1 cellular context compared by ENCODE assay signal in genomic region chr7:138890782-138891445, GRCh38.
TF ChIP-seq lines count a peak whose summit lies in the region.

No MANE protein-coding gene starts in this region.

TF ChIP-seq in HepG2, 621 proteins besides CTCF, POLR2A, EP300 and RAD21 (continued from another document and continues in another):
- TF ChIP-seq ZBTB25 (CRISPR knock-in tag; IDR thresholded peaks at IDR 0.05): no peak
- TF ChIP-seq PCBP1 (IDR thresholded peaks at IDR 0.05; ENCODE audit: borderline replicate concordance, low read depth, low read length): no peak
- TF ChIP-seq RELA (CRISPR knock-in tag; IDR thresholded peaks at IDR 0.05): no peak
- no peak for TF ChIP-seq FOXK2 (IDR thresholded peaks at IDR 0.05)
- no peak for TF ChIP-seq ZNF253 (CRISPR knock-in tag; IDR thresholded peaks at IDR 0.05; ENCODE audit: borderline replicate concordance)
- TF ChIP-seq ZNF781 (CRISPR knock-in tag; IDR thresholded peaks at IDR 0.05; ENCODE audit: borderline replicate concordance, not compliant biosample characterization): no peak
- no peak for TF ChIP-seq GTF3A (CRISPR knock-in tag; conservative IDR thresholded peaks at IDR 0.05)
- TF ChIP-seq ZNF230 (CRISPR knock-in tag; IDR thresholded peaks at IDR 0.05): no peak
- TF ChIP-seq LCORL (IDR thresholded peaks at IDR 0.05): no peak
- TF ChIP-seq LCORL (CRISPR knock-in tag; IDR thresholded peaks at IDR 0.05): no peak; the same call in 1 of the 2 replicates
- TF ChIP-seq NCOA2 (CRISPR knock-in tag; IDR thresholded peaks at IDR 0.05): 0 out of 2 replicates have a peak, but pooled peaks have one; percentile 36
- peak; percentile 58; the same call in 1 of the 2 replicates for TF ChIP-seq PITX1 (CRISPR knock-in tag; IDR thresholded peaks at IDR 0.05)
- no peak for TF ChIP-seq PCBP2 (optimal IDR thresholded peaks at IDR 0.05; ENCODE audit: low read depth, low read length, poor library complexity, severe bottlenecking)
- no peak for TF ChIP-seq SMAD1 (CRISPR knock-in tag; IDR thresholded peaks at IDR 0.05; ENCODE audit: borderline replicate concordance, low read depth)
- TF ChIP-seq SNAI1 (CRISPR knock-in tag; IDR thresholded peaks at IDR 0.05; ENCODE audit: borderline replicate concordance): no peak
- peak; percentile 50; the same call in 1 of the 2 replicates for TF ChIP-seq NFKB2 (CRISPR knock-in tag; IDR thresholded peaks at IDR 0.05; ENCODE audit: borderline replicate concordance)
- no peak for TF ChIP-seq POLR2AphosphoS5 (IDR thresholded peaks at IDR 0.05; ENCODE audit: low read depth, low read length)
- TF ChIP-seq AGO1 (IDR thresholded peaks at IDR 0.05; ENCODE audit: low read depth, low read length, poor library complexity, severe bottlenecking): no peak
- no peak for TF ChIP-seq ZNF33B (CRISPR knock-in tag; IDR thresholded peaks at IDR 0.05)
- TF ChIP-seq, protein P1, sequence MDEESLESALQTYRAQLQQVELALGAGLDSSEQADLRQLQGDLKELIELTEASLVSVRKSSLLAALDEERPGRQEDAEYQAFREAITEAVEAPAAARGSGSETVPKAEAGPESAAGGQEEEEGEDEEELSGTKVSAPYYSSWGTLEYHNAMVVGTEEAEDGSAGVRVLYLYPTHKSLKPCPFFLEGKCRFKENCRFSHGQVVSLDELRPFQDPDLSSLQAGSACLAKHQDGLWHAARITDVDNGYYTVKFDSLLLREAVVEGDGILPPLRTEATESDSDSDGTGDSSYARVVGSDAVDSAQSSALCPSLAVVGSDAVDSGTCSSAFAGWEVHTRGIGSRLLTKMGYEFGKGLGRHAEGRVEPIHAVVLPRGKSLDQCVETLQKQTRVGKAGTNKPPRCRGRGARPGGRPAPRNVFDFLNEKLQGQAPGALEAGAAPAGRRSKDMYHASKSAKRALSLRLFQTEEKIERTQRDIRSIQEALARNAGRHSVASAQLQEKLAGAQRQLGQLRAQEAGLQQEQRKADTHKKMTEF (CRISPR knock-in tag; IDR thresholded peaks at IDR 0.05): no peak
- no peak for TF ChIP-seq KDM1A (CRISPR knock-in tag; IDR thresholded peaks at IDR 0.05)
- peak; percentile 20; the same call in 1 of the 2 replicates for TF ChIP-seq GATAD2A (CRISPR knock-in tag; IDR thresholded peaks at IDR 0.05)
- TF ChIP-seq, protein P2, sequence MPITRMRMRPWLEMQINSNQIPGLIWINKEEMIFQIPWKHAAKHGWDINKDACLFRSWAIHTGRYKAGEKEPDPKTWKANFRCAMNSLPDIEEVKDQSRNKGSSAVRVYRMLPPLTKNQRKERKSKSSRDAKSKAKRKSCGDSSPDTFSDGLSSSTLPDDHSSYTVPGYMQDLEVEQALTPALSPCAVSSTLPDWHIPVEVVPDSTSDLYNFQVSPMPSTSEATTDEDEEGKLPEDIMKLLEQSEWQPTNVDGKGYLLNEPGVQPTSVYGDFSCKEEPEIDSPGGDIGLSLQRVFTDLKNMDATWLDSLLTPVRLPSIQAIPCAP (CRISPR knock-in tag; IDR thresholded peaks at IDR 0.05; ENCODE audit: low read depth): no peak
- no peak for TF ChIP-seq SAFB2 (CRISPR knock-in tag; IDR thresholded peaks at IDR 0.05; ENCODE audit: borderline replicate concordance, low read depth)
- no peak for TF ChIP-seq ZNF354B (CRISPR knock-in tag; IDR thresholded peaks at IDR 0.05)
- TF ChIP-seq ZFP41 (CRISPR knock-in tag; IDR thresholded peaks at IDR 0.05; ENCODE audit: borderline replicate concordance): no peak
- no peak for TF ChIP-seq GABPA (IDR thresholded peaks at IDR 0.05; ENCODE audit: low read depth, low read length)
- no peak for TF ChIP-seq GABPA (CRISPR knock-in tag; IDR thresholded peaks at IDR 0.05; ENCODE audit: low read depth)
- TF ChIP-seq ZNF224 (CRISPR knock-in tag; IDR thresholded peaks at IDR 0.05): no peak
- TF ChIP-seq HNF4G (IDR thresholded peaks at IDR 0.05; ENCODE audit: borderline replicate concordance, low read depth, low read length): peak; percentile 81
- TF ChIP-seq HNF4G (CRISPR knock-in tag; IDR thresholded peaks at IDR 0.05; ENCODE audit: borderline replicate concordance, low read depth): no peak
- TF ChIP-seq MEIS2 (CRISPR knock-in tag; IDR thresholded peaks at IDR 0.05): no peak
- TF ChIP-seq ZNF777 (CRISPR knock-in tag; IDR thresholded peaks at IDR 0.05): no peak
- TF ChIP-seq, protein P3, sequence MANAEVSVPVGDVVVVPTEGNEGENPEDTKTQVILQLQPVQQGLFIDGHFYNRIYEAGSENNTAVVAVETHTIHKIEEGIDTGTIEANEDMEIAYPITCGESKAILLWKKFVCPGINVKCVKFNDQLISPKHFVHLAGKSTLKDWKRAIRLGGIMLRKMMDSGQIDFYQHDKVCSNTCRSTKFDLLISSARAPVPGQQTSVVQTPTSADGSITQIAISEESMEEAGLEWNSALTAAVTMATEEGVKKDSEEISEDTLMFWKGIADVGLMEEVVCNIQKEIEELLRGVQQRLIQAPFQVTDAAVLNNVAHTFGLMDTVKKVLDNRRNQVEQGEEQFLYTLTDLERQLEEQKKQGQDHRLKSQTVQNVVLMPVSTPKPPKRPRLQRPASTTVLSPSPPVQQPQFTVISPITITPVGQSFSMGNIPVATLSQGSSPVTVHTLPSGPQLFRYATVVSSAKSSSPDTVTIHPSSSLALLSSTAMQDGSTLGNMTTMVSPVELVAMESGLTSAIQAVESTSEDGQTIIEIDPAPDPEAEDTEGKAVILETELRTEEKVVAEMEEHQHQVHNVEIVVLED (CRISPR knock-in tag; IDR thresholded peaks at IDR 0.05; ENCODE audit: borderline replicate concordance): no peak
- TF ChIP-seq, protein P4, sequence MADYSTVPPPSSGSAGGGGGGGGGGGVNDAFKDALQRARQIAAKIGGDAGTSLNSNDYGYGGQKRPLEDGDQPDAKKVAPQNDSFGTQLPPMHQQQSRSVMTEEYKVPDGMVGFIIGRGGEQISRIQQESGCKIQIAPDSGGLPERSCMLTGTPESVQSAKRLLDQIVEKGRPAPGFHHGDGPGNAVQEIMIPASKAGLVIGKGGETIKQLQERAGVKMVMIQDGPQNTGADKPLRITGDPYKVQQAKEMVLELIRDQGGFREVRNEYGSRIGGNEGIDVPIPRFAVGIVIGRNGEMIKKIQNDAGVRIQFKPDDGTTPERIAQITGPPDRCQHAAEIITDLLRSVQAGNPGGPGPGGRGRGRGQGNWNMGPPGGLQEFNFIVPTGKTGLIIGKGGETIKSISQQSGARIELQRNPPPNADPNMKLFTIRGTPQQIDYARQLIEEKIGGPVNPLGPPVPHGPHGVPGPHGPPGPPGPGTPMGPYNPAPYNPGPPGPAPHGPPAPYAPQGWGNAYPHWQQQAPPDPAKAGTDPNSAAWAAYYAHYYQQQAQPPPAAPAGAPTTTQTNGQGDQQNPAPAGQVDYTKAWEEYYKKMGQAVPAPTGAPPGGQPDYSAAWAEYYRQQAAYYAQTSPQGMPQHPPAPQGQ (CRISPR knock-in tag; IDR thresholded peaks at IDR 0.05; ENCODE audit: borderline replicate concordance): no peak
- no peak for TF ChIP-seq MBNL3 (CRISPR knock-in tag; conservative IDR thresholded peaks at IDR 0.05)
- no peak for TF ChIP-seq ZNF75D (CRISPR knock-in tag; IDR thresholded peaks at IDR 0.05; ENCODE audit: borderline replicate concordance)
- no peak for TF ChIP-seq CHD4 (IDR thresholded peaks at IDR 0.05; ENCODE audit: borderline replicate concordance, low read length)
- TF ChIP-seq ZNF143 (CRISPR knock-in tag; IDR thresholded peaks at IDR 0.05): no peak
- no peak for TF ChIP-seq ZNF160 (CRISPR knock-in tag; IDR thresholded peaks at IDR 0.05)
- TF ChIP-seq WIZ (CRISPR knock-in tag; IDR thresholded peaks at IDR 0.05): no peak
- no peak for TF ChIP-seq GTF2F1 (IDR thresholded peaks at IDR 0.05; ENCODE audit: low read length)
- TF ChIP-seq ZBTB3 (CRISPR knock-in tag; IDR thresholded peaks at IDR 0.05; ENCODE audit: borderline replicate concordance, low read depth): no peak
- no peak for TF ChIP-seq SMARCE1 (IDR thresholded peaks at IDR 0.05; ENCODE audit: borderline replicate concordance)
- no peak for TF ChIP-seq PRPF4 (IDR thresholded peaks at IDR 0.05; ENCODE audit: low read depth, low read length, poor library complexity, severe bottlenecking)
- TF ChIP-seq ZBTB8A (CRISPR knock-in tag; IDR thresholded peaks at IDR 0.05; ENCODE audit: borderline replicate concordance, low read depth): no peak
- TF ChIP-seq SCMH1 (CRISPR knock-in tag; IDR thresholded peaks at IDR 0.05; ENCODE audit: borderline replicate concordance): no peak
- TF ChIP-seq GABPB1 (CRISPR knock-in tag; IDR thresholded peaks at IDR 0.05): no peak
- TF ChIP-seq ETV5 (CRISPR knock-in tag; IDR thresholded peaks at IDR 0.05; ENCODE audit: borderline replicate concordance): peak; percentile 59
- no peak for TF ChIP-seq ZNF382 (CRISPR knock-in tag; IDR thresholded peaks at IDR 0.05; ENCODE audit: borderline replicate concordance)
- no peak for TF ChIP-seq SPEN (CRISPR knock-in tag; IDR thresholded peaks at IDR 0.05; ENCODE audit: low read depth)
- no peak for TF ChIP-seq ZNF552 (CRISPR knock-in tag; IDR thresholded peaks at IDR 0.05; ENCODE audit: borderline replicate concordance)
- TF ChIP-seq, protein P5, sequence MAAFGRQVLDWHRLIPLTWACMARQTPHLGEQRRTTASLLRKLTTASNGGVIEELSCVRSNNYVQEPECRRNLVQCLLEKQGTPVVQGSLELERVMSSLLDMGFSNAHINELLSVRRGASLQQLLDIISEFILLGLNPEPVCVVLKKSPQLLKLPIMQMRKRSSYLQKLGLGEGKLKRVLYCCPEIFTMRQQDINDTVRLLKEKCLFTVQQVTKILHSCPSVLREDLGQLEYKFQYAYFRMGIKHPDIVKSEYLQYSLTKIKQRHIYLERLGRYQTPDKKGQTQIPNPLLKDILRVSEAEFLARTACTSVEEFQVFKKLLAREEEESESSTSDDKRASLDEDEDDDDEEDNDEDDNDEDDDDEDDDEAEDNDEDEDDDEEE (CRISPR knock-in tag; IDR thresholded peaks at IDR 0.05): no peak
- no peak for TF ChIP-seq ZNF256 (CRISPR knock-in tag; conservative IDR thresholded peaks at IDR 0.05)
- no peak for TF ChIP-seq SIN3A (IDR thresholded peaks at IDR 0.05; ENCODE audit: borderline replicate concordance, low read depth, low read length)
- no peak for TF ChIP-seq ZNF850 (CRISPR knock-in tag; conservative IDR thresholded peaks at IDR 0.05)
- TF ChIP-seq CREM (IDR thresholded peaks at IDR 0.05): no peak
- no peak for TF ChIP-seq CREM (CRISPR knock-in tag; IDR thresholded peaks at IDR 0.05)
- TF ChIP-seq KLF12 (CRISPR knock-in tag; IDR thresholded peaks at IDR 0.05; ENCODE audit: borderline replicate concordance): no peak
- TF ChIP-seq SP5 (CRISPR knock-in tag; IDR thresholded peaks at IDR 0.05; ENCODE audit: borderline replicate concordance, low read depth): no peak; the same call in 1 of the 2 replicates
- TF ChIP-seq GPN1 (CRISPR knock-in tag; IDR thresholded peaks at IDR 0.05; ENCODE audit: borderline replicate concordance): no peak
- no peak for TF ChIP-seq ZMAT5 (CRISPR knock-in tag; IDR thresholded peaks at IDR 0.05; ENCODE audit: borderline replicate concordance, low read depth)
- TF ChIP-seq DRAP1 (CRISPR knock-in tag; IDR thresholded peaks at IDR 0.05): no peak
- TF ChIP-seq ZNF839 (CRISPR knock-in tag; IDR thresholded peaks at IDR 0.05; ENCODE audit: borderline replicate concordance): no peak
- TF ChIP-seq U2AF1 (optimal IDR thresholded peaks at IDR 0.05; ENCODE audit: low read depth, low read length): peak; percentile 37
- TF ChIP-seq CENPT (CRISPR knock-in tag; IDR thresholded peaks at IDR 0.05; ENCODE audit: low read depth): no peak
- peak; percentile 50; the same call in 1 of the 2 replicates for TF ChIP-seq AHR (CRISPR knock-in tag; IDR thresholded peaks at IDR 0.05)
- TF ChIP-seq, protein P6, sequence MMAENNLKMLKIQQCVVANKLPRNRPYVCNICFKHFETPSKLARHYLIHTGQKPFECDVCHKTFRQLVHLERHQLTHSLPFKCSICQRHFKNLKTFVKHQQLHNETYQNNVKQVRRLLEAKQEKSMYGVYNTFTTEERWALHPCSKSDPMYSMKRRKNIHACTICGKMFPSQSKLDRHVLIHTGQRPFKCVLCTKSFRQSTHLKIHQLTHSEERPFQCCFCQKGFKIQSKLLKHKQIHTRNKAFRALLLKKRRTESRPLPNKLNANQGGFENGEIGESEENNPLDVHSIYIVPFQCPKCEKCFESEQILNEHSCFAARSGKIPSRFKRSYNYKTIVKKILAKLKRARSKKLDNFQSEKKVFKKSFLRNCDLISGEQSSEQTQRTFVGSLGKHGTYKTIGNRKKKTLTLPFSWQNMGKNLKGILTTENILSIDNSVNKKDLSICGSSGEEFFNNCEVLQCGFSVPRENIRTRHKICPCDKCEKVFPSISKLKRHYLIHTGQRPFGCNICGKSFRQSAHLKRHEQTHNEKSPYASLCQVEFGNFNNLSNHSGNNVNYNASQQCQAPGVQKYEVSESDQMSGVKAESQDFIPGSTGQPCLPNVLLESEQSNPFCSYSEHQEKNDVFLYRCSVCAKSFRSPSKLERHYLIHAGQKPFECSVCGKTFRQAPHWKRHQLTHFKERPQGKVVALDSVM (CRISPR knock-in tag; IDR thresholded peaks at IDR 0.05): no peak
- 0 out of 2 replicates have a peak, but pooled peaks have one; percentile 6 for TF ChIP-seq BCL6 (CRISPR knock-in tag; IDR thresholded peaks at IDR 0.05)
- no peak for TF ChIP-seq FOXA1 (IDR thresholded peaks at IDR 0.05)
- TF ChIP-seq FOXA1 (CRISPR knock-in tag; IDR thresholded peaks at IDR 0.05): no peak; the same call in 1 of the 2 replicates
- TF ChIP-seq ZNF441 (CRISPR knock-in tag; IDR thresholded peaks at IDR 0.05; ENCODE audit: borderline replicate concordance): peak; percentile 67; the same call in 1 of the 2 replicates
- no peak for TF ChIP-seq NR3C1 (CRISPR knock-in tag; IDR thresholded peaks at IDR 0.05)
- no peak for TF ChIP-seq SUZ12 (IDR thresholded peaks at IDR 0.05; ENCODE audit: low read depth, low read length)
- TF ChIP-seq HMGA1 (CRISPR knock-in tag; conservative IDR thresholded peaks at IDR 0.05): no peak
- TF ChIP-seq ZNF652 (CRISPR knock-in tag; IDR thresholded peaks at IDR 0.05; ENCODE audit: borderline replicate concordance, low read depth): no peak
- no peak for TF ChIP-seq TCF7 (IDR thresholded peaks at IDR 0.05; ENCODE audit: low read depth)
- TF ChIP-seq JUND (CRISPR knock-in tag; IDR thresholded peaks at IDR 0.05): no peak
- TF ChIP-seq MED13 (CRISPR knock-in tag; IDR thresholded peaks at IDR 0.05): no peak
